21 cellular contexts compared by ENCODE assay signal in genomic region chr20:45297786-45298497, GRCh38. TPM values are rescaled to one million over a fixed set of nuclear protein-coding genes. Genes with fewer than 3 reads are reported as not detected.
DNase-seq lines count a peak whose midpoint lies in the region; ATAC-seq, FAIRE-seq and TF ChIP-seq lines count a peak whose summit lies in the region.
"Had no signal": no experiment of that assay in that cellular context is flagged by ENCODE, and none has a peak within 500 bp of the region (broad histone marks: within the 10 kb centered on the region; RNA-seq: fewer than 3 reads in every experiment).

No MANE protein-coding gene starts in this region.

- H4K20me1 ChIP-seq in H1 (replicated peaks in 1 of 2; ENCODE audit: control insufficient read depth in 1 of 2, insufficient read depth in 2 of 2, low read length in 2 of 2): no peaks in the 10 kb centered on the region

- POLR2A ChIA-PET in H1 (lab: Charles Lee; ENCODE audit: partially characterized antibody): interaction anchor here (1.8 kb wide), 1 partner anchor 11 kb away, joined by 7 read pairs; the partner anchor contains the start of gene MATN4

- H2BK15ac ChIP-seq in H1 (ENCODE audit: low read length): no peak overlapping the region
- H2BK15ac ChIP-seq in neuronal stem cell (ENCODE audit: low read length): peak overlapping the region; percentile 37

- intact Hi-C loops in left ventricle myocardium superior (cut with micrococcal nuclease): loop anchor here (10.0 kb wide), 1 partner anchor 303 kb away; no protein-coding TSS in a partner anchor

- no peak overlapping the region for H4K8ac ChIP-seq in H1 (ENCODE audit: extremely low read depth, insufficient read depth, low read length)
- H4K8ac ChIP-seq in neuronal stem cell (ENCODE audit: low read depth, low read length): no peak overlapping the region

- H3K14ac ChIP-seq in H1 (ENCODE audit: insufficient read length): no peak overlapping the region
- H3K14ac ChIP-seq in neuronal stem cell (ENCODE audit: low read length): peak overlapping the region; percentile 71

- H3K4ac ChIP-seq in H1 (replicated peaks; ENCODE audit: insufficient read length, low read depth, low read length) (no peak overlapping the region), neuronal stem cell (ENCODE audit: low read length) (no peak overlapping the region)

- H3K9ac ChIP-seq in H1 (replicated peaks in 1 of 4; ENCODE audit: extremely low read depth in 1 of 4, low read depth in 3 of 4, low read length in 3 of 4): no peak overlapping the region
- peak overlapping the region; percentile 70 for H3K9ac ChIP-seq in neuronal stem cell (ENCODE audit: low read depth, low read length, poor library complexity)

- H3K4me1 ChIP-seq in H1 (replicated peaks in 1 of 4; ENCODE audit: control insufficient read depth in 3 of 4, insufficient read depth in 4 of 4, low read length in 3 of 4) (peaks cover 0 to 5% (median 3%) of the 10 kb centered on the region in 4 experiments; a peak in 4 of 7 replicates), neuronal stem cell (ENCODE audit: control insufficient read depth in 2 of 2, insufficient read depth in 1 of 2, low read depth in 1 of 2, low read length in 2 of 2) (peaks cover under 1 to 3% of the 10 kb centered on the region in 2 donors)
- H3K4me1 ChIP-seq: A549 had no signal

- WGBS in H1 (ENCODE audit: extremely low coverage in 1 of 2, insufficient coverage in 1 of 2, insufficient read length in 1 of 2, insufficient replicate concordance in 2 of 2, low coverage in 1 of 2, low lambda C conversion rate in 2 of 2, missing lambda C conversion rate in 1 of 2), 2 experiments: 90% methylated on average over 48 of the region's 52 CpGs; no CpG with 5 or more reads in 1 of the 2 experiments
- no CpG with 5 or more reads among the region's 52 CpGs for WGBS in neuronal stem cell (ENCODE audit: extremely low coverage in 2 of 2, insufficient read length in 2 of 2, insufficient replicate concordance in 1 of 2), 2 donors

- no peak overlapping the region for H4K5ac ChIP-seq in H1 (ENCODE audit: insufficient read length, low read depth, low read length)

- no peak overlapping the region for H3K23ac ChIP-seq in H1 (ENCODE audit: insufficient read length)
- peak overlapping the region; percentile 95 for H3K23ac ChIP-seq in neuronal stem cell (ENCODE audit: low read depth, low read length, poor library complexity)

- no peak overlapping the region for H3K4me2 ChIP-seq in H1 (ENCODE audit: insufficient read depth in 1 of 2, low read depth in 2 of 2, low read length in 2 of 2)
- no peak overlapping the region for H3K4me2 ChIP-seq in neuronal stem cell (ENCODE audit: insufficient read depth, low read length, poor library complexity, severe bottlenecking)
- H3K4me2 ChIP-seq: A549, GM23338 had no signal

- peak overlapping the region; percentile 43; the same call in 1 of the 2 replicates for H2BK12ac ChIP-seq in H1 (ENCODE audit: low read depth, low read length)
- H2BK12ac ChIP-seq in neuronal stem cell (ENCODE audit: low read length): peak overlapping the region; percentile 46

- H4K91ac ChIP-seq in H1 (replicated peaks; ENCODE audit: insufficient read length, low read length) (no peak overlapping the region), neuronal stem cell (ENCODE audit: low read depth, low read length, poor library complexity) (peak overlapping the region; percentile 24)

- H2BK5ac ChIP-seq in H1 (ENCODE audit: low read depth, low read length): no peak overlapping the region
- peak overlapping the region; percentile 39 for H2BK5ac ChIP-seq in neuronal stem cell (ENCODE audit: low read length)

- no peak for FAIRE-seq in H1 (lab: Jason Lieb, UNC)
- FAIRE-seq: A549, D721Med, G401.6, GM12891, GM18507 had no signal

- H3K27ac ChIP-seq in H1 (ENCODE audit: low read depth, low read length): no peak overlapping the region
- H3K27ac ChIP-seq in neuronal stem cell (replicated peaks; ENCODE audit: low read length): no peak overlapping the region
- H3K27ac ChIP-seq: 22Rv1, A549, C4-2B had no signal

- H2BK20ac ChIP-seq in H1 (ENCODE audit: low read length): no peak overlapping the region

- no peak for TF ChIP-seq EP300 in H1 (IDR thresholded peaks at IDR 0.05; ENCODE audit: borderline replicate concordance in 1 of 2, low read depth in 2 of 2, low read length in 2 of 2)

- peaks cover 8 to 12% of the 10 kb centered on the region in 2 experiments for H3K9me3 ChIP-seq in H1 (ENCODE audit: insufficient read depth in 2 of 2, low read depth in 1 of 2, low read length in 1 of 2)
- H3K9me3 ChIP-seq in neuronal stem cell (replicated peaks in 1 of 2; ENCODE audit: control insufficient read depth in 2 of 2, insufficient read depth in 1 of 2, low read depth in 1 of 2, low read length in 2 of 2): peaks cover 4 to 13% of the 10 kb centered on the region in 2 donors

- no peaks in the 10 kb centered on the region for H3K79me2 ChIP-seq in H1 (ENCODE audit: control insufficient read depth in 1 of 2, insufficient read depth in 2 of 2, low read length in 2 of 2)

- H3K36me3 ChIP-seq in H1 (ENCODE audit: control insufficient read depth in 2 of 4, insufficient read depth in 4 of 4, low read length in 3 of 4): 0 out of 8 replicates have a peak, but pooled peaks cover 0 to 3% (median 0%) of the 10 kb centered on the region in 4 experiments
- no peaks in the 10 kb centered on the region for H3K36me3 ChIP-seq in neuronal stem cell (replicated peaks in 1 of 2; ENCODE audit: control insufficient read depth in 2 of 2, insufficient read depth in 2 of 2, low read length in 2 of 2)

- TF ChIP-seq RAD21 in H1 (IDR thresholded peaks at IDR 0.05 in 1 of 2, conservative IDR thresholded peaks at IDR 0.05 in 1 of 2; ENCODE audit: low read depth in 2 of 2, low read length in 2 of 2): no peak

- H3K27me3 ChIP-seq in H1 (replicated peaks in 1 of 4; ENCODE audit: control insufficient read depth in 3 of 4, extremely low read depth in 1 of 4, insufficient read depth in 3 of 4, low read length in 3 of 4) (peaks cover 0 to 7% (median 4%) of the 10 kb centered on the region in 4 experiments; a peak in 3 of 7 replicates), neuronal stem cell (ENCODE audit: control insufficient read depth in 3 of 3, insufficient read depth in 3 of 3, low read depth in 1 of 3, low read length in 3 of 3) (peaks cover 0 to 3% (median 2%) of the 10 kb centered on the region in 3 experiments)

- H2AFZ ChIP-seq in H1 (ENCODE audit: low read length) (no peak overlapping the region), neuronal stem cell (ENCODE audit: low read length) (no peak overlapping the region)
- H2AFZ ChIP-seq: GM23338 had no signal

- DNase-seq in activated effector memory CD4-positive, alpha-beta T cell treated with anti-CD3 and anti-CD28 coated beads, Interleukin-2, amount 50 U/mL, for 16 hours: peak; percentile 36
- DNase-seq in activated effector memory CD4-positive, alpha-beta T cell treated with Interleukin-2 at 50 U/mL for 16 hours: no peak
- DNase-seq in H1 (ENCODE audit: low read depth in 1 of 2, low spot score in 2 of 2) (no peak), neuronal stem cell (ENCODE audit: low spot score) (no peak), left ventricle myocardium superior (no peak)
- DNase-seq: AML-193; CD4-positive, alpha-beta T cell; H7 had no signal

- H3K4me3 ChIP-seq in H1 (ENCODE audit: extremely low read depth in 1 of 4, insufficient read depth in 2 of 4, low read depth in 3 of 4, low read length in 4 of 4) (no peak overlapping the region), neuronal stem cell (ENCODE audit: low read length in 2 of 2) (peak overlapping the region in 1 of 2 donors; percentile 3)
- H3K4me3 ChIP-seq: A549, GM23338 had no signal

- ATAC-seq in HG02678 (IDR thresholded peaks at IDR 0.05; ENCODE audit: unreplicated experiment): no peak
- ATAC-seq in left ventricle myocardium superior: no peak
- no peak for ATAC-seq in GM19023 (IDR thresholded peaks at IDR 0.05; ENCODE audit: unreplicated experiment)
- ATAC-seq: A549, GM23338, HCT116 had no signal

- H3K56ac ChIP-seq in H1 (replicated peaks; ENCODE audit: insufficient read length, low read depth, low read length): no peak overlapping the region

- TF ChIP-seq CTCF in H1 (IDR thresholded peaks at IDR 0.05; ENCODE audit: control extremely low read depth in 1 of 3, insufficient read depth in 1 of 3, low read depth in 1 of 3, low read length in 3 of 3): no peak

- no peaks in the 10 kb centered on the region for H3K79me1 ChIP-seq in H1 (ENCODE audit: low read depth, low read length)
- no peaks in the 10 kb centered on the region for H3K79me1 ChIP-seq in neuronal stem cell (ENCODE audit: low read depth, low read length)

- no peak for TF ChIP-seq POLR2A in H1 (IDR thresholded peaks at IDR 0.05; ENCODE audit: control extremely low read depth in 1 of 2, low read depth in 2 of 2, low read length in 2 of 2)

- peaks cover 5% of the 10 kb centered on the region; the same call in 1 of the 2 replicates for H3K23me2 ChIP-seq in H1 (ENCODE audit: low read depth, low read length)

- H2BK120ac ChIP-seq in H1 (replicated peaks; ENCODE audit: low read depth, low read length) (no peak overlapping the region), neuronal stem cell (ENCODE audit: low read depth, low read length) (no peak overlapping the region)

- H3K18ac ChIP-seq in H1 (ENCODE audit: extremely low read depth, low read length): no peak overlapping the region
- peak overlapping the region; percentile 57 for H3K18ac ChIP-seq in neuronal stem cell (ENCODE audit: low read length)

- H2AK5ac ChIP-seq in H1 (ENCODE audit: low read depth, low read length) (no peak overlapping the region), neuronal stem cell (ENCODE audit: low read depth, low read length) (peak overlapping the region; percentile 81)

- CTCF ChIA-PET in H1 (lab: Charles Lee; ENCODE audit: partially characterized antibody): interaction anchor here (1.1 to 2.4 kb wide), 5 partner anchors 10 to 159 kb away, joined by 3 to 10 read pairs (median 3); partner anchors contain the start of genes MATN4 and RBPJL

RNA-seq across cellular contexts. Expression of gene RBPJL, which starts 8.7 kb away (rescaled TPM):
- total RNA-seq in H1 (2021; fragmentation: NEBNext Ultra II Directional; extraction: Animal tissue kit (Norgen Biotek cat#: 25700)): 0.67 and 0.73 TPM in 2 replicates
- polyA plus RNA-seq in H1 (2011; rRNA removed): 1.3 and 1.5 TPM in 2 replicates
- polyA plus RNA-seq in H1 (2011; cell fraction: cytosol; rRNA removed): 1.0 TPM
- 1.8 TPM for polyA plus RNA-seq in H1 (2011; cell fraction: nucleus; rRNA removed)
- polyA plus RNA-seq in H1 (2012, experiment 1 of 2): 0.22 to 0.98 TPM (median 0.68 TPM) in 4 replicates
- 0.47 TPM for polyA plus RNA-seq in H1 (2012, experiment 2 of 2)
- polyA plus RNA-seq in H1 (2013, experiment 1 of 2): 0.79 TPM
- polyA plus RNA-seq in H1 (2013, experiment 2 of 2): 0.72 TPM
- 0.15 and 0.32 TPM in 2 replicates for polyA minus RNA-seq in H1 (2011; rRNA and poly(A)+ RNA removed)
- not detected for polyA minus RNA-seq in H1 (2011; cell fraction: cytosol; rRNA and poly(A)+ RNA removed)
- 0.70 TPM for polyA minus RNA-seq in H1 (2011; cell fraction: nucleus; rRNA and poly(A)+ RNA removed)
- polyA plus RNA-seq in neuronal stem cell (2013, experiment 1 of 2): not detected
- 0.04 TPM for polyA plus RNA-seq in neuronal stem cell (2013, experiment 2 of 2)
- not detected for total RNA-seq in left ventricle myocardium superior
- total RNA-seq: Caco-2; CD4-positive, alpha-beta T cell; H7 had no signal
- polyA plus RNA-seq: A549, BJ had no signal

RNA-seq across cellular contexts. Expression of gene MATN4, which starts 10.2 kb away (rescaled TPM):
- 4.0 and 4.4 TPM in 2 replicates for total RNA-seq in H1 (2021; fragmentation: NEBNext Ultra II Directional; extraction: Animal tissue kit (Norgen Biotek cat#: 25700))
- polyA plus RNA-seq in H1 (2011; rRNA removed): 2.1 and 3.6 TPM in 2 replicates
- 2.5 TPM for polyA plus RNA-seq in H1 (2011; cell fraction: cytosol; rRNA removed)
- polyA plus RNA-seq in H1 (2011; cell fraction: nucleus; rRNA removed): 5.2 TPM
- 0.86 to 2.7 TPM (median 2.3 TPM) in 4 replicates for polyA plus RNA-seq in H1 (2012, experiment 1 of 2)
- polyA plus RNA-seq in H1 (2012, experiment 2 of 2): 1.5 TPM
- 2.7 TPM for polyA plus RNA-seq in H1 (2013, experiment 1 of 2)
- polyA plus RNA-seq in H1 (2013, experiment 2 of 2): 2.1 TPM
- 0.59 and 0.63 TPM in 2 replicates for polyA minus RNA-seq in H1 (2011; rRNA and poly(A)+ RNA removed)
- 2.1 TPM for polyA minus RNA-seq in H1 (2011; cell fraction: cytosol; rRNA and poly(A)+ RNA removed)
- 1.4 TPM for polyA minus RNA-seq in H1 (2011; cell fraction: nucleus; rRNA and poly(A)+ RNA removed)
- polyA plus RNA-seq in neuronal stem cell (2013, experiment 1 of 2): 0.11 TPM
- polyA plus RNA-seq in neuronal stem cell (2013, experiment 2 of 2): 0.18 TPM
- not detected for total RNA-seq in left ventricle myocardium superior
- total RNA-seq: Caco-2; CD4-positive, alpha-beta T cell had no signal

RNA-seq across cellular contexts. Expression of gene SLPI, which starts 43.6 kb away (rescaled TPM):
- not detected in 2 replicates for total RNA-seq in H1 (2021; fragmentation: NEBNext Ultra II Directional; extraction: Animal tissue kit (Norgen Biotek cat#: 25700))
- polyA plus RNA-seq in H1 (2011; rRNA removed): 0.17 TPM in 1 of 2 replicates, not detected in the other
- polyA plus RNA-seq in H1 (2011; cell fraction: cytosol; rRNA removed): not detected
- polyA plus RNA-seq in H1 (2011; cell fraction: nucleus; rRNA removed): not detected
- 0.40 TPM in 1 of 4 replicates, not detected in the others for polyA plus RNA-seq in H1 (2012, experiment 1 of 2)
- not detected for polyA plus RNA-seq in H1 (2012, experiment 2 of 2)
- 0.14 TPM for polyA plus RNA-seq in H1 (2013, experiment 1 of 2)
- polyA plus RNA-seq in H1 (2013, experiment 2 of 2): not detected
- not detected in 2 replicates for polyA minus RNA-seq in H1 (2011; rRNA and poly(A)+ RNA removed)
- 19.1 TPM for polyA minus RNA-seq in H1 (2011; cell fraction: cytosol; rRNA and poly(A)+ RNA removed)
- polyA minus RNA-seq in H1 (2011; cell fraction: nucleus; rRNA and poly(A)+ RNA removed): 11.1 TPM
- polyA plus RNA-seq in neuronal stem cell (2013, experiment 1 of 2): not detected
- polyA plus RNA-seq in neuronal stem cell (2013, experiment 2 of 2): not detected
- total RNA-seq in left ventricle myocardium superior: 21.9 TPM
- total RNA-seq: CD4-positive, alpha-beta T cell; GM23338; H7 had no signal
- polyA plus RNA-seq: GM23338 had no signal

RNA-seq across cellular contexts. Expression of gene SDC4, which starts 50.3 kb away (rescaled TPM):
- 59.2 and 60.2 TPM in 2 replicates for total RNA-seq in H1 (2021; fragmentation: NEBNext Ultra II Directional; extraction: Animal tissue kit (Norgen Biotek cat#: 25700))
- 29.9 and 34.6 TPM in 2 replicates for polyA plus RNA-seq in H1 (2011; rRNA removed)
- 33.3 TPM for polyA plus RNA-seq in H1 (2011; cell fraction: cytosol; rRNA removed)
- 20.2 TPM for polyA plus RNA-seq in H1 (2011; cell fraction: nucleus; rRNA removed)
- 49.5 to 58.2 TPM (median 53.1 TPM) in 4 replicates for polyA plus RNA-seq in H1 (2012, experiment 1 of 2)
- polyA plus RNA-seq in H1 (2012, experiment 2 of 2): 62.5 TPM
- polyA plus RNA-seq in H1 (2013, experiment 1 of 2): 51.2 TPM
- polyA plus RNA-seq in H1 (2013, experiment 2 of 2): 59.1 TPM
- 65.3 and 74.9 TPM in 2 replicates for polyA minus RNA-seq in H1 (2011; rRNA and poly(A)+ RNA removed)
- polyA minus RNA-seq in H1 (2011; cell fraction: cytosol; rRNA and poly(A)+ RNA removed): 45.6 TPM
- polyA minus RNA-seq in H1 (2011; cell fraction: nucleus; rRNA and poly(A)+ RNA removed): 17.7 TPM
- polyA plus RNA-seq in neuronal stem cell (2013, experiment 1 of 2): 13.8 TPM
- 15.1 TPM for polyA plus RNA-seq in neuronal stem cell (2013, experiment 2 of 2)
- 76.9 TPM for total RNA-seq in left ventricle myocardium superior

Comparison
In these comparisons a context has a peak if more than half of its experiments do, and no peak if none do; other contexts are left out.
1. RNA of gene SLPI, which starts 43.6 kb away (total RNA-seq): 21.9 TPM in left ventricle myocardium superior (single experiment); not detected in H1; every median in the first group is over 10 times any median in the second.